Comparison of ENCODE assay signal across 19 cellular contexts in the genomic region with DNA sequence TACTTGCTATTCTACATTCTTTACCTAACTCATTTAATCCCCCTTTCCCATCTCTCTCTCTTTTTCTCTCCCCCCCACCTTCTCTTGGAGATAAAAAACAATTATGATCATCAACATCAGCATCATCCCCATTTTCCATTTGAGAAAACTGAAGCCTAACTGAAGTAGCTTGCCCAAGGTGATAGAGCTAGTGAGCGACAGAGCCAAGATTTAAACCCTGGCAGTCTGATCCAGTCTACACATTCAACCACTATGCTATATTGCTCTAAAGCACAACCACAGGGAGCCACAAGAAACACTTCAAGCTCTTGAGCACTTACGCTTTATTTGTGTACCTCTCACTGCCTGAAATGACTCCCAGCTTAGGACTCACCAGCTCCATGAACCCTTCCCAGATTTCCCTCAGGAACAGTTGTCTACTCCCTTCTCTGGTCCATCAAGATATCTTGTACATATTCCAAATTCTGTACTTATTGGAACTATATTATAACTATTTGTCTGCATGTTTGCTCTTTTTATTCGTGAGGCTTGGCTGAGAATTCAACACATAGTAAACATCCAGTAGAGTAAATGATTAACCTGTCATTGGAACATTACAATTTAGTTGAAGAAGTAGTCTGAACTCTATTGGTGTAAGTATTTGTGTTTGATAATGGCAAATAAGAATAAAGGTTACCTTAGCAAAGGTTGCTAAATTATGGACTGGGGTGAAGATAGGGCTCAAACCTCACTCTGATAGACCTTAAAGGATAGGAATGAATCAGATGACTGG.
DNase-seq lines count a peak whose midpoint lies in the region; ATAC-seq and TF ChIP-seq lines count a peak whose summit lies in the region.
"Had no signal": no experiment of that assay in that cellular context is flagged by ENCODE, and none has a peak within 500 bp of the region (broad histone marks: within the 10 kb centered on the region; RNA-seq: fewer than 3 reads in every experiment).

No MANE protein-coding gene starts in this region.

- intact Hi-C loops in head of caudate nucleus (cut with DNase I), result no loop called here

- TF ChIP-seq CTCF in glutamatergic neuron (IDR thresholded peaks at IDR 0.05; ENCODE audit: partially characterized antibody, unreplicated experiment), result no peak

- peaks cover 15% of the 10 kb centered on the region for H3K9me3 Mint-ChIP-seq in glutamatergic neuron (ENCODE audit: unreplicated experiment)
- H3K9me3 Mint-ChIP-seq: GM23338 had no signal

- H3K36me3 Mint-ChIP-seq in glutamatergic neuron (ENCODE audit: unreplicated experiment), result no peaks in the 10 kb centered on the region
- H3K36me3 Mint-ChIP-seq: naive thymus-derived CD4-positive, alpha-beta T cell had no signal

- peak overlapping the region; percentile 35 for H3K27ac Mint-ChIP-seq in glutamatergic neuron (ENCODE audit: unreplicated experiment)
- H3K27ac Mint-ChIP-seq: activated CD4-positive, alpha-beta T cell treated with anti-CD3 and anti-CD28 coated beads, Interleukin-2, amount 10 ng/mL, durations not matched to agents 24 days and 14 days; GM23338; naive thymus-derived CD4-positive, alpha-beta T cell had no signal

- peaks cover 7% of the 10 kb centered on the region for H3K27me3 Mint-ChIP-seq in glutamatergic neuron (ENCODE audit: unreplicated experiment)

- peak overlapping the region; percentile 77 for H3K4me3 Mint-ChIP-seq in glutamatergic neuron (ENCODE audit: unreplicated experiment)
- H3K4me3 Mint-ChIP-seq: activated CD4-positive, alpha-beta T cell treated with anti-CD3 and anti-CD28 coated beads, Interleukin-2, amount 10 ng/mL, durations not matched to agents 24 days and 14 days; GM23338; naive thymus-derived CD4-positive, alpha-beta T cell had no signal

- ATAC-seq in GM21619 (IDR thresholded peaks at IDR 0.05; ENCODE audit: unreplicated experiment), result no peak
- ATAC-seq: GM23338; K562; naive thymus-derived CD4-positive, alpha-beta T cell had no signal

- DNase-seq in NCI-H1092 treated with DMSO at 0.1 percent for 48 hours (lab: John Stamatoyannopoulos, UW), result peak; percentile 34
- no peak for DNase-seq in NCI-H1092 (lab: John Stamatoyannopoulos, UW)
- DNase-seq in NCI-H2227 (lab: John Stamatoyannopoulos, UW; ENCODE audit: unreplicated experiment), result peak; percentile 4
- DNase-seq in glutamatergic neuron, result no peak
- DNase-seq in renal cortical epithelial cell (ENCODE audit: low read depth), result peak; percentile 73
- DNase-seq in head of caudate nucleus, result no peak
- no peak for DNase-seq in activated naive CD4-positive, alpha-beta T cell treated with anti-CD3 and anti-CD28 coated beads, Interleukin-2, amount 50 U/mL, for 16 hours
- DNase-seq: 8988T; activated CD4-positive, alpha-beta T cell treated with anti-CD3 and anti-CD28 coated beads, Interleukin-2, amount 10 ng/mL, durations not matched to agents 24 days and 14 days; activated CD8-positive, alpha-beta memory T cell treated with anti-CD3 and anti-CD28 coated beads, Interleukin-2, amount 50 U/mL, for 48 hours; activated gamma-delta T cell treated with Interleukin-2 at 50 U/mL for 16 hours; anterior cingulate cortex; cerebellar nuclear complex; left ventricle myocardium inferior; naive thymus-derived CD4-positive, alpha-beta T cell; thyroid gland had no signal

- H3K4me1 Mint-ChIP-seq in glutamatergic neuron (ENCODE audit: low read depth, unreplicated experiment), result peaks cover 45% of the 10 kb centered on the region

Comparison
In these comparisons a context has a peak if more than half of its experiments do, and no peak if none do; other contexts are left out.
1. DNase-seq: peak in NCI-H1092 treated with DMSO at 0.1 percent for 48 hours (single experiment), NCI-H2227 (single experiment) and renal cortical epithelial cell (single experiment); none in NCI-H1092 (single experiment), glutamatergic neuron (single experiment), head of caudate nucleus (0 of 42) and activated naive CD4-positive, alpha-beta T cell treated with anti-CD3 and anti-CD28 coated beads, Interleukin-2, amount 50 U/mL, for 16 hours (single experiment).